25 cellular contexts compared by ENCODE assay signal in genomic region chr16:74291176-74291575, GRCh38.
"Had no signal": no experiment of that assay in that cellular context is flagged by ENCODE, and none has a peak within 500 bp of the region (broad histone marks: within the 10 kb centered on the region; RNA-seq: fewer than 3 reads in every experiment).

No MANE protein-coding gene starts in this region.

- H3K36me3 Mint-ChIP-seq: type B pancreatic cell had no signal

- H3K36me3 ChIP-seq: gastrocnemius medialis, lower lobe of right lung, ovary, spleen, tibial artery had no signal

- H3K27ac Mint-ChIP-seq: memory B cell; natural killer cell; stimulated activated memory B cell treated with anti-CD40 and anti-IgM and Interleukin-4, amounts not matched to agents 10 μg/mL and 1 μg/mL and 100 μg/mL, for 72 hours; type B pancreatic cell had no signal

- H3K4me3 Mint-ChIP-seq: memory B cell; natural killer cell; stimulated activated memory B cell treated with anti-CD40 and anti-IgM and Interleukin-4, amounts not matched to agents 10 μg/mL and 1 μg/mL and 100 μg/mL, for 72 hours; type B pancreatic cell had no signal

- H3K9me3 ChIP-seq: gastrocnemius medialis, testis had no signal

- H3K27ac ChIP-seq: dorsolateral prefrontal cortex, gastrocnemius medialis, left ventricle myocardium inferior, lower lobe of right lung, ovary, psoas muscle, spleen, testis, tibial artery had no signal

- H3K9me3 Mint-ChIP-seq: natural killer cell, type B pancreatic cell had no signal

- ATAC-seq: left colon; lower lobe of right lung; natural killer cell; psoas muscle; right cardiac atrium; stimulated activated memory B cell treated with anti-CD40 and anti-IgM and Interleukin-4, amounts not matched to agents 10 μg/mL and 1 μg/mL and 100 μg/mL, for 72 hours; stimulated activated naive CD8-positive, alpha-beta T cell treated with anti-CD3 and anti-CD28 coated beads, Interleukin-15, Interleukin-2, amounts not matched to agents 100 U/mL and 50 U/mL, for 24 hours had no signal

- H3K27me3 ChIP-seq: dorsolateral prefrontal cortex, gastrocnemius medialis, ovary, spleen, testis, tibial artery had no signal

- DNase-seq: dorsolateral prefrontal cortex; effector CD4-positive, alpha-beta T cell; gastrocnemius medialis; head of caudate nucleus; kidney; left colon; left ventricle myocardium inferior; lower lobe of right lung; natural killer cell; occipital lobe; ovary; posterior cingulate gyrus; psoas muscle; right cardiac atrium; spleen; stimulated activated CD4-positive, alpha-beta T cell treated with anti-CD3 and anti-CD28 coated beads, Interleukin-4, amount 100 ng/mL, for 4 hours; stimulated activated naive CD8-positive, alpha-beta T cell treated with anti-CD3 and anti-CD28 coated beads, Interleukin-15, Interleukin-2, amounts not matched to agents 100 U/mL and 50 U/mL, for 24 hours; substantia nigra; testis; tibial artery had no signal

- H3K4me3 ChIP-seq: dorsolateral prefrontal cortex, gastrocnemius medialis, left ventricle myocardium inferior, lower lobe of right lung, ovary, psoas muscle, skin epidermis, spleen, testis, tibial artery had no signal

- FAIRE-seq: colon, kidney had no signal

- H3K27me3 Mint-ChIP-seq: memory B cell; stimulated activated memory B cell treated with anti-CD40 and anti-IgM and Interleukin-4, amounts not matched to agents 10 μg/mL and 1 μg/mL and 100 μg/mL, for 72 hours; type B pancreatic cell had no signal
